ENCODE assay signal across 1 cellular context in the genomic region with DNA sequence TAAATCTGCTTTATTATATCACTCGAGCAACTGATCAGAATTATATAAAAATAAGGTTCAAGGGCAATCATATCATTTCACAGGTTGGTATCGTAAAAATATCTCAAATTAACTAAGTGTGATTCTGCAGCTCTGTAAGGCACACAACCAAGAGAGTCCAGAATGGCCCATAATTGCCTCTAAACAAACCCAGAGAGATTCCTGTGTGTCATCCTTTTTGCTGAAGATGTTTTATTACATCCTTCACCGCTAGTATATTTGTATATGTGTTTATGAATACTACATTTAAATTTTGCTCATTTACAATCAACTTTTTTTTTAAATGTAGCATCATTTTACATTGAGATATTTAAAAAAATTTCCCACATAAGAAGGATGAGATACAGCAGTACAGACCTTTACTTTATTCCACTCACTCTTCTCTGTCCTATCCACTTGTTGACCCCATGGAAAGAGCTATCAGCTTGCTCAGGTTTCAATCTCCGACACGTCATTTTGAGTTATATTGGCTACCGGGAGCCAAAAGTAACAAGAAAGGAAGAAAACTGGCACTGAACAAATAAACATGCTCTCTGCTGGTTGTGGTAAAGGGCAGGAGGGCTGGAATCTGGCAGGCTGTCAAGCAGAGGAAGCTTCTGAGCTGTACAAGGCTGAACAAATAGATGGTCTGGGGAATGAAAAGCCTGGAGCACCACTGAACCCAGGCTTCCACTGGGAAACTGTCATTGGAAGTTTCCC.
TF ChIP-seq lines count a peak whose summit lies in the region.

No MANE protein-coding gene starts in this region.

TF ChIP-seq in WTC11, 78 proteins besides CTCF, POLR2A, EP300 and RAD21 (continued from another document):
- TF ChIP-seq FOXP4 (CRISPR knock-in tag; IDR thresholded peaks at IDR 0.05) (no peak), CDX4 (CRISPR knock-in tag; IDR thresholded peaks at IDR 0.05; ENCODE audit: borderline replicate concordance) (no peak), MYBL2 (CRISPR knock-in tag; IDR thresholded peaks at IDR 0.05) (no peak), ATF1 (CRISPR knock-in tag; IDR thresholded peaks at IDR 0.05) (no peak), ELF4 (CRISPR knock-in tag; IDR thresholded peaks at IDR 0.05; ENCODE audit: low read depth) (no peak), IRF2 (CRISPR knock-in tag; IDR thresholded peaks at IDR 0.05; ENCODE audit: borderline replicate concordance, low read depth) (no peak), RELA (CRISPR knock-in tag; IDR thresholded peaks at IDR 0.05; ENCODE audit: borderline replicate concordance) (no peak), MLX (CRISPR knock-in tag; IDR thresholded peaks at IDR 0.05) (no peak), JAZF1 (CRISPR knock-in tag; IDR thresholded peaks at IDR 0.05) (no peak), JUN (CRISPR knock-in tag; IDR thresholded peaks at IDR 0.05) (no peak), FOXK1 (CRISPR knock-in tag; IDR thresholded peaks at IDR 0.05) (no peak), ZNF396 (CRISPR knock-in tag; IDR thresholded peaks at IDR 0.05; ENCODE audit: borderline replicate concordance) (no peak), ZNF671 (CRISPR knock-in tag; IDR thresholded peaks at IDR 0.05) (no peak)
- TF ChIP-seq, protein P1, sequence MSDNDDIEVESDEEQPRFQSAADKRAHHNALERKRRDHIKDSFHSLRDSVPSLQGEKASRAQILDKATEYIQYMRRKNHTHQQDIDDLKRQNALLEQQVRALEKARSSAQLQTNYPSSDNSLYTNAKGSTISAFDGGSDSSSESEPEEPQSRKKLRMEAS (CRISPR knock-in tag; IDR thresholded peaks at IDR 0.05), result no peak
- TF ChIP-seq, protein P2, sequence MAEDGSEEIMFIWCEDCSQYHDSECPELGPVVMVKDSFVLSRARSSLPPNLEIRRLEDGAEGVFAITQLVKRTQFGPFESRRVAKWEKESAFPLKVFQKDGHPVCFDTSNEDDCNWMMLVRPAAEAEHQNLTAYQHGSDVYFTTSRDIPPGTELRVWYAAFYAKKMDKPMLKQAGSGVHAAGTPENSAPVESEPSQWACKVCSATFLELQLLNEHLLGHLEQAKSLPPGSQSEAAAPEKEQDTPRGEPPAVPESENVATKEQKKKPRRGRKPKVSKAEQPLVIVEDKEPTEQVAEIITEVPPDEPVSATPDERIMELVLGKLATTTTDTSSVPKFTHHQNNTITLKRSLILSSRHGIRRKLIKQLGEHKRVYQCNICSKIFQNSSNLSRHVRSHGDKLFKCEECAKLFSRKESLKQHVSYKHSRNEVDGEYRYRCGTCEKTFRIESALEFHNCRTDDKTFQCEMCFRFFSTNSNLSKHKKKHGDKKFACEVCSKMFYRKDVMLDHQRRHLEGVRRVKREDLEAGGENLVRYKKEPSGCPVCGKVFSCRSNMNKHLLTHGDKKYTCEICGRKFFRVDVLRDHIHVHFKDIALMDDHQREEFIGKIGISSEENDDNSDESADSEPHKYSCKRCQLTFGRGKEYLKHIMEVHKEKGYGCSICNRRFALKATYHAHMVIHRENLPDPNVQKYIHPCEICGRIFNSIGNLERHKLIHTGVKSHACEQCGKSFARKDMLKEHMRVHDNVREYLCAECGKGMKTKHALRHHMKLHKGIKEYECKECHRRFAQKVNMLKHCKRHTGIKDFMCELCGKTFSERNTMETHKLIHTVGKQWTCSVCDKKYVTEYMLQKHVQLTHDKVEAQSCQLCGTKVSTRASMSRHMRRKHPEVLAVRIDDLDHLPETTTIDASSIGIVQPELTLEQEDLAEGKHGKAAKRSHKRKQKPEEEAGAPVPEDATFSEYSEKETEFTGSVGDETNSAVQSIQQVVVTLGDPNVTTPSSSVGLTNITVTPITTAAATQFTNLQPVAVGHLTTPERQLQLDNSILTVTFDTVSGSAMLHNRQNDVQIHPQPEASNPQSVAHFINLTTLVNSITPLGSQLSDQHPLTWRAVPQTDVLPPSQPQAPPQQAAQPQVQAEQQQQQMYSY (CRISPR knock-in tag; IDR thresholded peaks at IDR 0.05), result no peak
TF ChIP-seq in WTC11: peak in this region for 0.
